ENCODE assay signal across 8 cellular contexts in the genomic region with DNA sequence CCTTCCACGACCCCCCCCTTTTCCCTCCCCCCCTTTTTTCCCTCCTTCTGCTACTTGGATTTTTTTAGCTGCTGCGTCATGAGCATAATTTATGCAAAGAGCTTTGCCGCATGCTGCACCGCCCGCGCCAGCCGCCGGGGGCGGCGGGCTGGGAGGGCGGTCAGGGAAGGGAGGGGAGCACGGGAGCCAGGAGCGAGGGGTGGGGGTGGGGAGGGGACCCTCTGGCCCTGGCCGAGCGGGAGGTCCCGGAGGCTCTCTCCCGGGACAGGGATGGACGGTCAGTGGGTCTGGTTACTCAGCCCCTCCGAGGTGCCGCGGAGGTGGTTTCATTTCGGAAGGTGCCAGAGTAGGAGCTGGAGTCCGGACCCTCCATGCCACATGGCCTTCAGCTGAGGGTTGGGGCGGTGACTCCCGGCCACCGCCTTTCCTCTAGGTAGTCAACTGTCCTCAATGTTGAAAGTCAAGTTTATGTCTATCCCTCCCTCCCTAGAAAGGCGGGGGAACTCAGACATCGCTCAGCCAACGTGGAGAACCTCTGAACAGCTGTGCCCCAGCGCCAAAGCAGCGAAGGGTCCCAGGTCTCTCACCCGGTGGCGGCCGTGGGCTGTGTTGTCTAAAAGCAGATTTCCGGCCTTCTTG. TPM values are rescaled to one million over a fixed set of nuclear protein-coding genes. Genes with fewer than 3 reads are reported as not detected.
DNase-seq lines count a peak whose midpoint lies in the region; ATAC-seq, FAIRE-seq and TF ChIP-seq lines count a peak whose summit lies in the region.

A gene with protein sequence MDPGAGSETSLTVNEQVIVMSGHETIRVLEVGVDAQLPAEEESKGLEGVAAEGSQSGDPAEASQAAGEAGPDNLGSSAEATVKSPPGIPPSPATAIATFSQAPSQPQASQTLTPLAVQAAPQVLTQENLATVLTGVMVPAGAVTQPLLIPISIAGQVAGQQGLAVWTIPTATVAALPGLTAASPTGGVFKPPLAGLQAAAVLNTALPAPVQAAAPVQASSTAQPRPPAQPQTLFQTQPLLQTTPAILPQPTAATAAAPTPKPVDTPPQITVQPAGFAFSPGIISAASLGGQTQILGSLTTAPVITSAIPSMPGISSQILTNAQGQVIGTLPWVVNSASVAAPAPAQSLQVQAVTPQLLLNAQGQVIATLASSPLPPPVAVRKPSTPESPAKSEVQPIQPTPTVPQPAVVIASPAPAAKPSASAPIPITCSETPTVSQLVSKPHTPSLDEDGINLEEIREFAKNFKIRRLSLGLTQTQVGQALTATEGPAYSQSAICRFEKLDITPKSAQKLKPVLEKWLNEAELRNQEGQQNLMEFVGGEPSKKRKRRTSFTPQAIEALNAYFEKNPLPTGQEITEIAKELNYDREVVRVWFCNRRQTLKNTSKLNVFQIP (minus strand): TSS at position 95 of the 639 bp plus-strand sequence. CDS start 11,226 bp downstream, outside the sequence.

- DNase-seq in BJ (ENCODE audit: low read depth) (no peak), NCI-H774 (lab: John Stamatoyannopoulos, UW) (peak; percentile 79), H1 (ENCODE audit: low read depth in 1 of 2, low spot score in 2 of 2) (peak in 1 of 2 experiments; percentile 73), mesendoderm (peak; percentile 96)
- DNase-seq in activated CD8-positive, alpha-beta memory T cell treated with anti-CD3 and anti-CD28 coated beads for 48 hours (ENCODE audit: low read depth in 2 of 3, low spot score in 2 of 3) = peak; percentile 38 to 55 (median 52)
- DNase-seq in stimulated activated CD8-positive, alpha-beta memory T cell treated with anti-CD3 and anti-CD28 coated beads, Interleukin-12 subunit alpha, Interleukin-12 subunit beta, amount 100 ng/mL, for 24 hours (ENCODE audit: extremely low read depth) = peak; percentile 34

- H3K23me2 ChIP-seq in H1 (ENCODE audit: low read depth, low read length) = peaks cover 10% of the 10 kb centered on the region; the same call in 1 of the 2 replicates

- H3K18ac ChIP-seq in H1 (ENCODE audit: extremely low read depth, low read length) (peak within 1 kb of the TSS; percentile 90), mesendoderm (ENCODE audit: low read length) (peak within 1 kb of the TSS; percentile 100)

- TF ChIP-seq CTCF in BJ (IDR thresholded peaks at IDR 0.05; ENCODE audit: insufficient read depth, low read depth, low read length) = peak; percentile 72
- TF ChIP-seq CTCF in H1 (IDR thresholded peaks at IDR 0.05; ENCODE audit: control extremely low read depth in 1 of 3, insufficient read depth in 1 of 3, low read depth in 1 of 3, low read length in 3 of 3) = peak; percentile 29 to 56 (median 48)

- 15% methylated on average over 19 of the region's 35 CpGs; no CpG with 5 or more reads in 1 of the 2 experiments for WGBS in H1 (ENCODE audit: extremely low coverage in 1 of 2, insufficient coverage in 1 of 2, insufficient read length in 1 of 2, insufficient replicate concordance in 2 of 2, low coverage in 1 of 2, low lambda C conversion rate in 2 of 2, missing lambda C conversion rate in 1 of 2), 2 experiments
- WGBS in mesendoderm (ENCODE audit: extremely low coverage, insufficient coverage, low lambda C conversion rate) = no CpG with 5 or more reads among the region's 35 CpGs

- H4K5ac ChIP-seq in H1 (ENCODE audit: insufficient read length, low read depth, low read length) (peak within 1 kb of the TSS; percentile 70), mesendoderm (ENCODE audit: low read length) (no peak within 1 kb of the TSS)

- peak within 1 kb of the TSS; percentile 82 for H2BK12ac ChIP-seq in H1 (ENCODE audit: low read depth, low read length)

- H3K14ac ChIP-seq in H1 (ENCODE audit: insufficient read length) = no peak within 1 kb of the TSS

- peak within 1 kb of the TSS; percentile 74; the same call in 1 of the 2 replicates for H3K27ac ChIP-seq in H1 (ENCODE audit: low read depth, low read length)
- H3K27ac ChIP-seq in mesendoderm (ENCODE audit: low read depth, low read length) = peak within 1 kb of the TSS; percentile 93

- H3K56ac ChIP-seq in H1 (replicated peaks; ENCODE audit: insufficient read length, low read depth, low read length) (peak within 1 kb of the TSS; percentile 59), mesendoderm (ENCODE audit: low read length) (peak within 1 kb of the TSS; percentile 91)

- H3K4me1 ChIP-seq in H1 (replicated peaks in 1 of 4; ENCODE audit: control insufficient read depth in 3 of 4, insufficient read depth in 4 of 4, low read length in 3 of 4) (peaks cover 0 to 10% (median 7%) of the 10 kb centered on the region in 4 experiments; a peak in 5 of 7 replicates), mesendoderm (ENCODE audit: control insufficient read depth, low read depth, low read length) (peaks cover 11% of the 10 kb centered on the region)

- peaks cover 0 to 5% of the 10 kb centered on the region in 2 experiments; a peak in 1 of 4 replicates for H3K79me2 ChIP-seq in H1 (ENCODE audit: control insufficient read depth in 1 of 2, insufficient read depth in 2 of 2, low read length in 2 of 2)
- no peaks in the 10 kb centered on the region for H3K79me2 ChIP-seq in mesendoderm (ENCODE audit: control insufficient read depth, insufficient read depth, low read length)

- H3K36me3 ChIP-seq in BJ (ENCODE audit: control insufficient read depth, insufficient read depth, low read length) (peaks cover 2% of the 10 kb centered on the region; the same call in 1 of the 2 replicates), H1 (ENCODE audit: control insufficient read depth in 2 of 4, insufficient read depth in 4 of 4, low read length in 3 of 4) (no peaks in the 10 kb centered on the region), mesendoderm (ENCODE audit: control insufficient read depth, insufficient read depth, low read length) (no peaks in the 10 kb centered on the region)

- H4K8ac ChIP-seq in H1 (ENCODE audit: extremely low read depth, insufficient read depth, low read length) (peak within 1 kb of the TSS; percentile 95), mesendoderm (ENCODE audit: low read depth, low read length) (peak within 1 kb of the TSS; percentile 100)

- TF ChIP-seq RAD21 in H1 (IDR thresholded peaks at IDR 0.05 in 1 of 2, conservative IDR thresholded peaks at IDR 0.05 in 1 of 2; ENCODE audit: low read depth in 2 of 2, low read length in 2 of 2) = peak in 1 of 2 experiments; percentile 38; a peak in 2 of 4 replicates

- POLR2A ChIA-PET in BJ (lab: Charles Lee) = interaction anchor here (1.3 kb wide), 1 partner anchor 20 kb away, joined by 22 read pairs; a partner anchor contains a TSS
- POLR2A ChIA-PET in H1 (lab: Charles Lee; ENCODE audit: partially characterized antibody) = interaction anchor here (0.6 to 2.6 kb wide), 19 partner anchors 8 to 190 kb away, joined by 3 to 22 read pairs (median 4); a partner anchor contains a TSS

- TF ChIP-seq POLR2A in GM19193 (IDR thresholded peaks at IDR 0.05; ENCODE audit: extremely low read depth, insufficient read depth, insufficient read length) (peak; percentile 70), H1 (IDR thresholded peaks at IDR 0.05; ENCODE audit: control extremely low read depth in 1 of 2, low read depth in 2 of 2, low read length in 2 of 2) (peak in 1 of 2 experiments; percentile 62; a peak in 1 of 3 replicates)

- peak in 1 of 2 experiments; percentile 64; a peak in 1 of 3 replicates for TF ChIP-seq EP300 in H1 (IDR thresholded peaks at IDR 0.05; ENCODE audit: borderline replicate concordance in 1 of 2, low read depth in 2 of 2, low read length in 2 of 2)

- CTCF ChIA-PET in BJ (lab: Yijun Ruan, JAX) = interaction anchor here (0.6 to 2.5 kb wide), 16 partner anchors 8 to 1272 kb away, joined by 3 to 28 read pairs (median 4); a partner anchor contains a TSS
- CTCF ChIA-PET in H1 (lab: Charles Lee; ENCODE audit: partially characterized antibody) = interaction anchor here (0.5 to 2.5 kb wide), 16 partner anchors 10 to 444 kb away, joined by 3 to 14 read pairs (median 4); a partner anchor contains a TSS

- peak within 1 kb of the TSS; percentile 0 for H4K91ac ChIP-seq in H1 (replicated peaks; ENCODE audit: insufficient read length, low read length)

- H2BK5ac ChIP-seq in H1 (ENCODE audit: low read depth, low read length) (peak within 1 kb of the TSS; percentile 41), mesendoderm (ENCODE audit: low read length) (peak within 1 kb of the TSS; percentile 47)

- peak within 1 kb of the TSS; percentile 54 to 77 (median 76) for H3K9ac ChIP-seq in H1 (replicated peaks in 1 of 4; ENCODE audit: extremely low read depth in 1 of 4, low read depth in 3 of 4, low read length in 3 of 4)
- peak within 1 kb of the TSS; percentile 79 for H3K9ac ChIP-seq in mesendoderm (ENCODE audit: low read length)

- no peaks in the 10 kb centered on the region for H4K20me1 ChIP-seq in H1 (replicated peaks in 1 of 2; ENCODE audit: control insufficient read depth in 1 of 2, insufficient read depth in 2 of 2, low read length in 2 of 2)

- H2AFZ ChIP-seq in H1 (ENCODE audit: low read length) = peak within 1 kb of the TSS; percentile 54; the same call in 1 of the 2 replicates

- H2AK5ac ChIP-seq in H1 (ENCODE audit: low read depth, low read length) = 0 out of 2 replicates have a peak within 1 kb of the TSS, but pooled peaks have one; percentile 19
- peak within 1 kb of the TSS; percentile 71 for H2AK5ac ChIP-seq in mesendoderm (ENCODE audit: low read length)

- H3K27me3 ChIP-seq in BJ (ENCODE audit: control insufficient read depth, insufficient read depth, low read length) (no peaks in the 10 kb centered on the region), H1 (replicated peaks in 1 of 4; ENCODE audit: control insufficient read depth in 3 of 4, extremely low read depth in 1 of 4, insufficient read depth in 3 of 4, low read length in 3 of 4) (no peaks in the 10 kb centered on the region), mesendoderm (ENCODE audit: insufficient read depth, low read length, poor library complexity) (no peaks in the 10 kb centered on the region)

- H3K4me3 ChIP-seq in BJ (ENCODE audit: low read depth, low read length) (peak within 1 kb of the TSS; percentile 72), H1 (ENCODE audit: extremely low read depth in 1 of 4, insufficient read depth in 2 of 4, low read depth in 3 of 4, low read length in 4 of 4) (peak within 1 kb of the TSS; percentile 44 to 85 (median 70)), mesendoderm (ENCODE audit: low read length) (peak within 1 kb of the TSS; percentile 56)

- H2BK15ac ChIP-seq in H1 (ENCODE audit: low read length) (peak within 1 kb of the TSS; percentile 19; the same call in 1 of the 2 replicates), mesendoderm (replicated peaks; ENCODE audit: low read depth) (peak within 1 kb of the TSS; percentile 8)

- peak within 1 kb of the TSS; percentile 93 for H2BK20ac ChIP-seq in H1 (ENCODE audit: low read length)

- H3K79me1 ChIP-seq in H1 (ENCODE audit: low read depth, low read length) (no peaks in the 10 kb centered on the region; the same call in 1 of the 2 replicates), mesendoderm (ENCODE audit: low read length) (no peaks in the 10 kb centered on the region)

- H3K9me3 ChIP-seq in H1 (ENCODE audit: insufficient read depth in 2 of 2, low read depth in 1 of 2, low read length in 1 of 2) = no peaks in the 10 kb centered on the region

- H3K4me2 ChIP-seq in H1 (ENCODE audit: insufficient read depth in 1 of 2, low read depth in 2 of 2, low read length in 2 of 2) (peak within 1 kb of the TSS; percentile 76 to 78), mesendoderm (ENCODE audit: low read length) (peak within 1 kb of the TSS; percentile 66)

- H3K23ac ChIP-seq in H1 (ENCODE audit: insufficient read length) (no peak within 1 kb of the TSS), mesendoderm (ENCODE audit: low read length) (peak within 1 kb of the TSS; percentile 89)

- ATAC-seq in HG03442 (IDR thresholded peaks at IDR 0.05; ENCODE audit: unreplicated experiment) = peak; percentile 60

- no peak for FAIRE-seq in H1 (lab: Jason Lieb, UNC)

- H3K4ac ChIP-seq in H1 (replicated peaks; ENCODE audit: insufficient read length, low read depth, low read length) (peak within 1 kb of the TSS; percentile 80), mesendoderm (ENCODE audit: low read depth, low read length) (peak within 1 kb of the TSS; percentile 100)

- H2BK120ac ChIP-seq in H1 (replicated peaks; ENCODE audit: low read depth, low read length) = peak within 1 kb of the TSS; percentile 10
- H2BK120ac ChIP-seq in mesendoderm (ENCODE audit: low read depth, low read length) = peak within 1 kb of the TSS; percentile 83

RNA-seq across cellular contexts. Expression of the gene that starts here (rescaled TPM):
- polyA plus RNA-seq in BJ (2011; rRNA removed) (2.5 and 4.7 TPM in 2 replicates), H1 (2011; rRNA removed) (5.6 and 7.5 TPM in 2 replicates)
- polyA minus RNA-seq in BJ (2011; rRNA and poly(A)+ RNA removed) = 2.5 and 3.7 TPM in 2 replicates
- total RNA-seq in H1 (2021; fragmentation: NEBNext Ultra II Directional; extraction: Animal tissue kit (Norgen Biotek cat#: 25700)) = 6.8 and 8.7 TPM in 2 replicates
- polyA plus RNA-seq in H1 (2011; cell fraction: cytosol; rRNA removed) = 3.4 TPM
- polyA plus RNA-seq in H1 (2011; cell fraction: nucleus; rRNA removed) = 12.0 TPM
- 6.5 to 7.3 TPM (median 7.1 TPM) in 4 replicates for polyA plus RNA-seq in H1 (2012, experiment 1 of 2)
- 21.5 TPM for polyA plus RNA-seq in H1 (2012, experiment 2 of 2)
- 4.2 TPM for polyA plus RNA-seq in H1 (2013, experiment 1 of 2)
- 3.8 TPM for polyA plus RNA-seq in H1 (2013, experiment 2 of 2)
- 3.5 and 5.5 TPM in 2 replicates for polyA minus RNA-seq in H1 (2011; rRNA and poly(A)+ RNA removed)
- polyA minus RNA-seq in H1 (2011; cell fraction: cytosol; rRNA and poly(A)+ RNA removed) = 7.0 TPM
- 7.0 TPM for polyA minus RNA-seq in H1 (2011; cell fraction: nucleus; rRNA and poly(A)+ RNA removed)
- 3.9 TPM for polyA plus RNA-seq in mesendoderm (2013, experiment 1 of 2)
- polyA plus RNA-seq in mesendoderm (2013, experiment 2 of 2) = 4.5 TPM
